In genomic region chr5:137888875-137889759, GRCh38 we compare ENCODE assay signal across 8 cellular contexts. TPM values are rescaled to one million over a fixed set of nuclear protein-coding genes. Genes with fewer than 3 reads are reported as not detected.
DNase-seq lines count a peak whose midpoint lies in the region; TF ChIP-seq lines count a peak whose summit lies in the region.

TSS of gene PKD2L2 (plus strand) at chr5:137889457. CDS start at chr5:137889492, 35 bp downstream.

- TF ChIP-seq CTCF in mesothelial cell of epicardium (IDR thresholded peaks at IDR 0.05; ENCODE audit: unreplicated experiment), result no peak

- no peak within 1 kb of the TSS for H3K4me3 Mint-ChIP-seq in mesothelial cell of epicardium

- no peaks in the 10 kb centered on the region for H3K9me3 ChIP-seq in endocrine pancreas (ENCODE audit: control insufficient read depth, low read length)

- H3K27ac Mint-ChIP-seq in mesothelial cell of epicardium, result peak within 1 kb of the TSS; percentile 47

- H3K9me3 Mint-ChIP-seq in mesothelial cell of epicardium, result no peaks in the 10 kb centered on the region

- DNase-seq in GM03348 (ENCODE audit: low spot score) (peak; percentile 92), H7 (peak; percentile 76), NCI-H2081 (lab: John Stamatoyannopoulos, UW) (peak; percentile 88 to 91), mesothelial cell of epicardium (ENCODE audit: low spot score in 2 of 2, unreplicated experiment in 2 of 2) (no peak), amniotic stem cell (lab: John Stamatoyannopoulos, UW) (no peak)
- DNase-seq in activated CD8-positive, alpha-beta memory T cell treated with anti-CD3 and anti-CD28 coated beads for 24 hours, result peak; percentile 91
- peak; percentile 61 to 68 for DNase-seq in stimulated activated CD8-positive, alpha-beta memory T cell treated with anti-CD3 and anti-CD28 coated beads, Interleukin-15, amount 100 ng/mL, for 4 hours (ENCODE audit: low read depth in 2 of 2)

- H3K4me1 ChIP-seq in endocrine pancreas (ENCODE audit: control insufficient read depth, insufficient read depth, low read length), result no peaks in the 10 kb centered on the region

- H3K4me3 ChIP-seq in H7 (ENCODE audit: insufficient read depth, low read depth, low read length) (peak within 1 kb of the TSS; percentile 42; the same call in 1 of the 2 replicates), endocrine pancreas (ENCODE audit: control insufficient read depth, insufficient read depth, low read length) (peak within 1 kb of the TSS; percentile 50)

- H3K9ac ChIP-seq in endocrine pancreas (ENCODE audit: control insufficient read depth, insufficient read depth, low read length), result peak within 1 kb of the TSS; percentile 5

- H3K4me1 Mint-ChIP-seq in mesothelial cell of epicardium, result peaks cover 7% of the 10 kb centered on the region

- H3K27me3 Mint-ChIP-seq in mesothelial cell of epicardium (ENCODE audit: low read depth), result no peaks in the 10 kb centered on the region

- H3K27me3 ChIP-seq in H7 (ENCODE audit: control insufficient read depth, insufficient read depth, low read length) (no peaks in the 10 kb centered on the region), endocrine pancreas (ENCODE audit: control insufficient read depth, insufficient read depth, low read length) (no peaks in the 10 kb centered on the region)

- H3K36me3 ChIP-seq in H7 (replicated peaks; ENCODE audit: control insufficient read depth, insufficient read depth, low read length) (no peaks in the 10 kb centered on the region), endocrine pancreas (ENCODE audit: control insufficient read depth, insufficient read depth, low read length) (no peaks in the 10 kb centered on the region)

- no peaks in the 10 kb centered on the region for H3K36me3 Mint-ChIP-seq in mesothelial cell of epicardium

RNA-seq across cellular contexts. Expression of gene PKD2L2, which starts in this region (rescaled TPM):
- not detected in 2 replicates for total RNA-seq in H7 (2014; rRNA removed; shearing (Covaris generic))
- total RNA-seq in mesothelial cell of epicardium, result not detected in 3 replicates

Comparison
In these comparisons a context has a peak if more than half of its experiments do, and no peak if none do; other contexts are left out.
1. Peak in DNase-seq and H3K4me3 ChIP-seq in H7; RNA of the gene not detected or under 1 TPM.
2. DNase-seq: peak in GM03348 (single experiment), NCI-H2081 (2 of 2), activated CD8-positive, alpha-beta memory T cell treated with anti-CD3 and anti-CD28 coated beads for 24 hours (single experiment) and stimulated activated CD8-positive, alpha-beta memory T cell treated with anti-CD3 and anti-CD28 coated beads, Interleukin-15, amount 100 ng/mL, for 4 hours (2 of 2); none in mesothelial cell of epicardium (0 of 2) and amniotic stem cell (single experiment).